14 cellular contexts compared by ENCODE assay signal in genomic region chr18:48817021-48817461, GRCh38.
DNase-seq lines count a peak whose midpoint lies in the region; ATAC-seq and TF ChIP-seq lines count a peak whose summit lies in the region.
"Had no signal": no experiment of that assay in that cellular context is flagged by ENCODE, and none has a peak within 500 bp of the region (broad histone marks: within the 10 kb centered on the region; RNA-seq: fewer than 3 reads in every experiment).

No MANE protein-coding gene starts in this region.

- no peaks in the 10 kb centered on the region for H3K9me3 Mint-ChIP-seq in chondrocyte (ENCODE audit: low read depth)
- no peaks in the 10 kb centered on the region for H3K9me3 Mint-ChIP-seq in osteocyte (ENCODE audit: unreplicated experiment)

- no peaks in the 10 kb centered on the region for H3K9me3 ChIP-seq in BLaER1

- peak overlapping the region; percentile 23; the same call in 1 of the 2 replicates for H3K4me2 ChIP-seq in BLaER1

- H3K27me3 Mint-ChIP-seq in chondrocyte (ENCODE audit: low read depth) (no peaks in the 10 kb centered on the region), osteocyte (ENCODE audit: unreplicated experiment) (no peaks in the 10 kb centered on the region)

- H3K36me3 ChIP-seq in BLaER1 = peaks cover 24% of the 10 kb centered on the region

- 0 out of 2 replicates have a peak overlapping the region, but pooled peaks have one; percentile 19 for H3K27ac ChIP-seq in BLaER1

- H3K27me3 ChIP-seq in BLaER1 = no peaks in the 10 kb centered on the region

- H3K4me3 Mint-ChIP-seq in chondrocyte (ENCODE audit: unreplicated experiment) (no peak overlapping the region), osteocyte (ENCODE audit: unreplicated experiment) (no peak overlapping the region)

- peaks cover 100% of the 10 kb centered on the region for H3K4me1 ChIP-seq in BLaER1

- H3K27ac Mint-ChIP-seq in chondrocyte (ENCODE audit: unreplicated experiment) (no peak overlapping the region), osteocyte (ENCODE audit: unreplicated experiment) (no peak overlapping the region)

- H3K4me1 Mint-ChIP-seq in chondrocyte (ENCODE audit: low read depth) (peaks cover 46% of the 10 kb centered on the region), osteocyte (ENCODE audit: unreplicated experiment) (peaks cover 30% of the 10 kb centered on the region)

- TF ChIP-seq CTCF in chondrocyte (IDR thresholded peaks at IDR 0.05) (no peak), osteocyte (IDR thresholded peaks at IDR 0.05) (no peak)

- H4K20me1 ChIP-seq in BLaER1 = no peaks in the 10 kb centered on the region

- no peak overlapping the region for H3K4me3 ChIP-seq in BLaER1

- no peak for ATAC-seq in GM19328 (IDR thresholded peaks at IDR 0.05; ENCODE audit: unreplicated experiment)
- ATAC-seq in GM19395 (IDR thresholded peaks at IDR 0.05; ENCODE audit: unreplicated experiment) = no peak

- H3K36me3 Mint-ChIP-seq in chondrocyte (ENCODE audit: low read depth) = peaks cover 53% of the 10 kb centered on the region
- H3K36me3 Mint-ChIP-seq in osteocyte (ENCODE audit: unreplicated experiment) = peaks cover 60% of the 10 kb centered on the region

- no peak overlapping the region for H3K9ac ChIP-seq in BLaER1

- DNase-seq in NCI-H2171 (lab: John Stamatoyannopoulos, UW) = peak; percentile 25
- peak; percentile 93 for DNase-seq in chondrocyte (ENCODE audit: low spot score)
- peak; percentile 68 for DNase-seq in osteocyte (ENCODE audit: extremely low spot score, unreplicated experiment)
- no peak for DNase-seq in NK-92 treated with Interleukin-12 subunit alpha and Interleukin-12 subunit beta, amount 100 ng/mL, for 24 hours (lab: John Stamatoyannopoulos, UW)
- no peak for DNase-seq in T1000 (lab: John Stamatoyannopoulos, UW)
- DNase-seq: amniotic stem cell; cerebellar nuclear complex; IMR-90; NCI-H2029; stimulated activated CD4-positive, alpha-beta T cell treated with anti-CD3 and anti-CD28 coated beads, Interleukin-2, amount 100 ng/mL, for 48 hours; substantia nigra had no signal

Comparison
In these comparisons a context has a peak if more than half of its experiments do, and no peak if none do; other contexts are left out.
1. DNase-seq: peak in NCI-H2171 (single experiment), chondrocyte (single experiment) and osteocyte (single experiment); none in NK-92 treated with Interleukin-12 subunit alpha and Interleukin-12 subunit beta, amount 100 ng/mL, for 24 hours (single experiment) and T1000 (single experiment).